Comparison of ENCODE assay signal across 17 cellular contexts in the genomic region with DNA sequence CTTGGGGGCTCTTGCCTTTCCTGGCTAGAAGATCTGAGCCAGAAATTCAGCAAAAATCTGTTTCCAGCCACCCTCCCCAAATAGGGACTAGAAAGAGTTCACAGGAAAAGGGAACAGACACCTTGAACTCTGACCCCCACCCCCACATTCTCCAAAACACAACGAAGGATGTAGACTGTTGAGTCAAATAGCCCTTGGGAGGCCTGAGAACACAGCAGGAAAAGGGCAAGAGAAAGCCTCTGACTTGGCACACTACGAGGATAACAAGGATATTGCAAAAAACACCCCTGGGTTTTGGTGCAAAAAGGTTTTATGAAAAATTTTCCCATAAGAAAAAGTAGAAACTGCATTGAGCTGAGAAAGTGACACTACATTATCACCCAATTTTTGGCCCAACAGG. TPM values are rescaled to one million over a fixed set of nuclear protein-coding genes. Genes with fewer than 3 reads are reported as not detected.
DNase-seq lines count a peak whose midpoint lies in the region; ATAC-seq and TF ChIP-seq lines count a peak whose summit lies in the region.
"Had no signal": no experiment of that assay in that cellular context is flagged by ENCODE, and none has a peak within 500 bp of the region (broad histone marks: within the 10 kb centered on the region; RNA-seq: fewer than 3 reads in every experiment).

No MANE protein-coding gene starts in this region.

- DNase-seq in left ventricle myocardium inferior = no peak
- DNase-seq in left cardiac atrium = no peak
- peak; percentile 60 to 62 for DNase-seq in cardiac fibroblast (ENCODE audit: low read depth in 2 of 2)
- no peak for DNase-seq in neural crest cell (ENCODE audit: low read depth, low spot score)
- DNase-seq in thyroid gland = no peak
- no peak for DNase-seq in NCI-H146 treated with DMSO at 0.1 percent for 48 hours (lab: John Stamatoyannopoulos, UW; ENCODE audit: unreplicated experiment)
- no peak for DNase-seq in DMS 273 treated with DMSO at 0.1 percent for 48 hours (lab: John Stamatoyannopoulos, UW)
- DNase-seq: heart right ventricle, NCI-H1930, NCI-H524 treated with DMSO at 0.1 percent for 48 hours, OCI-M1, WERI-Rb-1 had no signal

- H3K27me3 Mint-ChIP-seq in neural crest cell (ENCODE audit: low read depth) = no peaks in the 10 kb centered on the region
- H3K27me3 Mint-ChIP-seq: activated naive CD4-positive, alpha-beta T cell treated with anti-CD3 and anti-CD28 coated beads, Interleukin-2, amount 50 U/mL, for 24 hours had no signal

- H3K4me3 Mint-ChIP-seq in neural crest cell = peak overlapping the region; percentile 27

- H3K9me3 Mint-ChIP-seq in neural crest cell = no peaks in the 10 kb centered on the region
- H3K9me3 Mint-ChIP-seq: activated naive CD4-positive, alpha-beta T cell treated with anti-CD3 and anti-CD28 coated beads, Interleukin-2, amount 50 U/mL, for 24 hours had no signal

- H3K36me3 ChIP-seq in left ventricle myocardium inferior = peaks cover 26% of the 10 kb centered on the region
- H3K36me3 ChIP-seq in thyroid gland = peaks cover 13 to 15% of the 10 kb centered on the region in 2 donors

- no peak overlapping the region for H3K27ac Mint-ChIP-seq in neural crest cell (ENCODE audit: unreplicated experiment)

- ATAC-seq in left cardiac atrium (no peak), HG02623 (IDR thresholded peaks at IDR 0.05; ENCODE audit: unreplicated experiment) (no peak)
- ATAC-seq: heart right ventricle had no signal

- 37 to 51% methylated on average over 2 of the region's 2 CpGs for WGBS in thyroid gland, 2 donors

- TF ChIP-seq POLR2A in thyroid gland (IDR thresholded peaks at IDR 0.05) = no peak

- H3K27ac ChIP-seq in left ventricle myocardium inferior (replicated peaks) (peak overlapping the region; percentile 98), thyroid gland (peak overlapping the region in 2 of 3 donors; percentile 47 to 97)
- H3K27ac ChIP-seq: WERI-Rb-1 had no signal

- peaks cover 18% of the 10 kb centered on the region for H3K4me1 Mint-ChIP-seq in neural crest cell

- H3K9me3 ChIP-seq in left ventricle myocardium inferior (replicated peaks) (no peaks in the 10 kb centered on the region), thyroid gland (no peaks in the 10 kb centered on the region)
- H3K9me3 ChIP-seq: heart right ventricle, tibial nerve had no signal

- H3K4me1 ChIP-seq in left ventricle myocardium inferior (peaks cover 50% of the 10 kb centered on the region), thyroid gland (peaks cover 13 to 17% of the 10 kb centered on the region in 2 donors)

- no peak for TF ChIP-seq CTCF in left ventricle myocardium inferior (IDR thresholded peaks at IDR 0.05; ENCODE audit: borderline replicate concordance)
- no peak for TF ChIP-seq CTCF in cardiac fibroblast (IDR thresholded peaks at IDR 0.05; ENCODE audit: low read depth, low read length)
- no peak for TF ChIP-seq CTCF in neural crest cell (conservative IDR thresholded peaks at IDR 0.05)
- TF ChIP-seq CTCF in thyroid gland (IDR thresholded peaks at IDR 0.05) = no peak

- intact Hi-C loops in left ventricle myocardium inferior (cut with micrococcal nuclease) (no loop called here), left cardiac atrium (cut with DNase I) (loop anchor here in 1 of 2 donors (5.0 kb wide), 2 partner anchors 47 to 118 kb away; a partner anchor contains a TSS), thyroid gland (cut with DNase I) (loop anchor here (5.0 to 10.0 kb wide), 3 partner anchors 52 to 215 kb away; a partner anchor contains a TSS)

- H3K27me3 ChIP-seq in left ventricle myocardium inferior (ENCODE audit: low read depth) (no peaks in the 10 kb centered on the region), thyroid gland (no peaks in the 10 kb centered on the region)
- H3K27me3 ChIP-seq: heart right ventricle, tibial nerve had no signal

- H3K36me3 Mint-ChIP-seq in neural crest cell (ENCODE audit: low read depth) = peaks cover 3% of the 10 kb centered on the region

- no peak overlapping the region for H3K4me3 ChIP-seq in left ventricle myocardium inferior
- H3K4me3 ChIP-seq in cardiac fibroblast (replicated peaks in 1 of 2; ENCODE audit: low read depth in 2 of 2, low read length in 2 of 2) = no peak overlapping the region
- H3K4me3 ChIP-seq in thyroid gland (replicated peaks in 1 of 3) = no peak overlapping the region

RNA-seq across cellular contexts. Expression of a gene that starts 1.9 kb away (rescaled TPM):
- 5.7 TPM for total RNA-seq in left ventricle myocardium inferior
- total RNA-seq in left cardiac atrium = 1 to 10 TPM; 5.6 to 9.7 TPM
- 17.0 and 17.6 TPM in 2 replicates for total RNA-seq in neural crest cell
- 10 to 100 TPM in 2 of 4 donors, 1 to 10 TPM in 2; 7.1 to 15.6 (median 10.9) TPM for total RNA-seq in thyroid gland

RNA-seq across cellular contexts. Expression of a gene that starts 2.4 kb away (rescaled TPM):
- total RNA-seq in left ventricle myocardium inferior (47.3 TPM), left cardiac atrium (10 to 100 TPM; 50.0 to 58.8 TPM), neural crest cell (37.3 and 40.0 TPM in 2 replicates), thyroid gland (100 to 1,000 TPM in 1 of 4 donors, 10 to 100 TPM in 3; 35.4 to 164 (median 69.9) TPM)

RNA-seq across cellular contexts. Expression of a gene that starts 16.3 kb away (rescaled TPM):
- total RNA-seq in left ventricle myocardium inferior = 1.9 TPM
- total RNA-seq in left cardiac atrium = 1 to 10 TPM; 1.2 to 1.6 TPM
- 16.0 and 17.6 TPM in 2 replicates for total RNA-seq in neural crest cell
- 1 to 10 TPM; 2.6 to 4.3 (median 3.5) TPM for total RNA-seq in thyroid gland

RNA-seq across cellular contexts. Expression of a gene that starts 45.0 kb away (rescaled TPM):
- 0.14 TPM for total RNA-seq in left ventricle myocardium inferior
- total RNA-seq in left cardiac atrium = under 1 TPM; 0.16 to 0.21 TPM
- 0.63 and 0.77 TPM in 2 replicates for total RNA-seq in neural crest cell
- total RNA-seq in thyroid gland = under 1 TPM in 3 of 4 donors, not detected in 1; 0.11 to 0.54 (median 0.54) TPM
- total RNA-seq: mononuclear cell, pulmonary artery endothelial cell had no signal

RNA-seq across cellular contexts. Expression of a gene that starts 49.5 kb away (rescaled TPM):
- total RNA-seq in left ventricle myocardium inferior (11.3 TPM), left cardiac atrium (10 to 100 TPM; 14.9 to 15.5 TPM), neural crest cell (15.7 and 19.9 TPM in 2 replicates), thyroid gland (1 to 10 TPM; 4.0 to 6.9 (median 5.7) TPM)

Comparison
In these comparisons a context has a peak if more than half of its experiments do, and no peak if none do; other contexts are left out.
1. DNase-seq: peak in cardiac fibroblast (2 of 2); none in left ventricle myocardium inferior (single experiment), left cardiac atrium (single experiment), neural crest cell (single experiment), thyroid gland (0 of 2), NCI-H146 treated with DMSO at 0.1 percent for 48 hours (single experiment) and DMS 273 treated with DMSO at 0.1 percent for 48 hours (single experiment).